ENCODE assay signal across 26 cellular contexts in genomic region chr10:130387936-130388580, GRCh38.
"Had no signal": no experiment of that assay in that cellular context is flagged by ENCODE, and none has a peak within 500 bp of the region (broad histone marks: within the 10 kb centered on the region; RNA-seq: fewer than 3 reads in every experiment).

No MANE protein-coding gene starts in this region.

- H3K4me1 ChIP-seq: heart right ventricle, lower lobe of right lung, neural progenitor cell, right atrium auricular region, right lobe of liver, spleen, suprapubic skin, upper lobe of right lung had no signal

- H3K27ac ChIP-seq: heart right ventricle, hepatocyte, lower lobe of right lung, neural progenitor cell, neutrophil, right atrium auricular region, right lobe of liver, spleen, suprapubic skin, tibial artery, upper lobe of right lung had no signal

- H3K9me3 ChIP-seq: lower lobe of right lung, neutrophil, right lobe of liver, suprapubic skin, upper lobe of right lung had no signal

- ATAC-seq: heart right ventricle; left cardiac atrium; left lobe of liver; lower lobe of right lung; right lobe of liver; stimulated activated effector memory CD8-positive, alpha-beta T cell treated with anti-CD3 and anti-CD28 coated beads, Interleukin-12 subunit alpha, Interleukin-12 subunit beta, amount 100 ng/mL, for 72 hours; upper lobe of right lung had no signal

- H3K36me3 ChIP-seq: heart right ventricle, lower lobe of right lung, neural progenitor cell, neutrophil, right atrium auricular region, right lobe of liver, spleen, suprapubic skin, thoracic aorta, tibial artery, upper lobe of right lung had no signal

- H3K4me3 ChIP-seq: heart right ventricle, hepatocyte, lower lobe of right lung, neural progenitor cell, right atrium auricular region, right lobe of liver, spleen, suprapubic skin, thoracic aorta, tibial artery, upper lobe of right lung had no signal

- DNase-seq: heart right ventricle; kidney glomerular epithelial cell; left cardiac atrium; lower lobe of right lung; mammary epithelial cell; mesenchymal stem cell; naive B cell; natural killer cell; nephron progenitor cell; occipital lobe; small intestine; spleen; stimulated activated CD4-positive, alpha-beta T cell treated with anti-CD3 and anti-CD28 coated beads, Interleukin-4, amount 100 ng/mL, for 24 hours; stimulated activated naive CD4-positive, alpha-beta T cell; tibial artery; trophoblast cell; upper lobe of right lung had no signal

- H3K27me3 ChIP-seq: heart right ventricle, hepatocyte, neural progenitor cell, neutrophil, right atrium auricular region, right lobe of liver, suprapubic skin, tibial artery, upper lobe of right lung had no signal
